8 cellular contexts compared by ENCODE assay signal in genomic region chr9:133120343-133121199, GRCh38. TPM values are rescaled to one million over a fixed set of nuclear protein-coding genes. Genes with fewer than 3 reads are reported as not detected.
A peak's percentile ranks its signal among the peaks of the same experiment; 100 is the strongest.
DNase-seq lines count a peak whose midpoint lies in the region; ATAC-seq and TF ChIP-seq lines count a peak whose summit lies in the region.

No MANE protein-coding gene starts in this region.

- intact Hi-C loops in MCF 10A (cut with micrococcal nuclease), result loop anchor here (2.0 kb wide), 1 partner anchor 28 kb away; no protein-coding TSS in a partner anchor
- intact Hi-C loops in upper lobe of right lung (cut with DNase I), result no loop called here

- H3K4me1 Mint-ChIP-seq in activated T-cell treated with anti-CD3 and anti-CD28 coated beads, Interleukin-2, amount 50 U/mL, for 72 hours (ENCODE audit: low read depth), result peaks cover 51% of the 10 kb centered on the region
- H3K4me1 Mint-ChIP-seq in MCF 10A (ENCODE audit: insufficient read depth, unreplicated experiment), result peaks cover 20% of the 10 kb centered on the region

- H3K9me2 ChIP-seq in Karpas-422 (replicated peaks; ENCODE audit: insufficient read depth, low read length), result no peaks in the 10 kb centered on the region

- H3K4me3 ChIP-seq in Karpas-422 (ENCODE audit: low read length) (peak overlapping the region; percentile 67), lung (peak overlapping the region; percentile 67), upper lobe of right lung (peak overlapping the region; percentile 78)

- H2AFZ ChIP-seq in Karpas-422 (ENCODE audit: low read length), result no peak overlapping the region

- WGBS in lung, 2 donors, result 1 to 2% methylated on average over 61 to 71 of the region's 71 CpGs

- H3K4me2 ChIP-seq in Karpas-422 (ENCODE audit: low read depth, low read length, poor library complexity, severe bottlenecking), result peak overlapping the region; percentile 89

- H3K4me1 ChIP-seq in Karpas-422 (ENCODE audit: low read length) (peaks cover 78% of the 10 kb centered on the region), lung (ENCODE audit: control insufficient read depth in 2 of 2, insufficient read depth in 2 of 2, low read length in 2 of 2) (peaks cover under 1 to 43% of the 10 kb centered on the region in 2 donors), upper lobe of right lung (peaks cover 67% of the 10 kb centered on the region)

- peaks cover 0 to 1% of the 10 kb centered on the region in 2 donors for H3K36me3 Mint-ChIP-seq in activated T-cell treated with anti-CD3 and anti-CD28 coated beads, Interleukin-2, amount 50 U/mL, for 72 hours (ENCODE audit: insufficient read depth in 2 of 2)
- peaks cover 14% of the 10 kb centered on the region for H3K36me3 Mint-ChIP-seq in MCF 10A (ENCODE audit: insufficient read depth, unreplicated experiment)

- no peaks in the 10 kb centered on the region for H3K27me3 ChIP-seq in Karpas-422 (ENCODE audit: low read length)
- H3K27me3 ChIP-seq in lung (ENCODE audit: control insufficient read depth, insufficient read depth), result no peaks in the 10 kb centered on the region
- no peaks in the 10 kb centered on the region for H3K27me3 ChIP-seq in upper lobe of right lung

- H3K79me2 ChIP-seq in Karpas-422 (ENCODE audit: low read length), result peaks cover 66% of the 10 kb centered on the region

- CTCF ChIA-PET in MCF 10A (lab: Yijun Ruan, JAX), result interaction anchor here (0.5 to 3.6 kb wide), 2 partner anchors 18 to 202 kb away, joined by 3 to 24 read pairs; no protein-coding TSS in a partner anchor

- H4K20me1 ChIP-seq in Karpas-422 (ENCODE audit: insufficient read depth, low read depth, low read length), result peaks cover 78% of the 10 kb centered on the region

- POLR2A ChIA-PET in MCF 10A (lab: Yijun Ruan, JAX), result interaction anchor here (0.6 to 3.0 kb wide), 4 partner anchors 13 to 27 kb away, joined by 3 to 15 read pairs (median 7); no protein-coding TSS in a partner anchor

- no peaks in the 10 kb centered on the region for H3K9me3 Mint-ChIP-seq in activated T-cell treated with anti-CD3 and anti-CD28 coated beads, Interleukin-2, amount 50 U/mL, for 72 hours
- no peaks in the 10 kb centered on the region for H3K9me3 Mint-ChIP-seq in MCF 10A (ENCODE audit: unreplicated experiment)

- no peak for DNase-seq in activated T-cell treated with anti-CD3 and anti-CD28 coated beads, Interleukin-2, amount 50 U/mL, for 72 hours
- DNase-seq in activated T-cell treated with anti-CD3 and anti-CD28 coated beads for 4 hours, result no peak
- DNase-seq in Karpas-422, result no peak
- no peak for DNase-seq in MCF 10A (ENCODE audit: unreplicated experiment)
- no peak for DNase-seq in lung (ENCODE audit: low spot score)
- no peak for DNase-seq in upper lobe of right lung
- no peak for DNase-seq in effector CD8-positive, alpha-beta T cell (lab: John Stamatoyannopoulos, UW)
- DNase-seq in activated effector memory CD4-positive, alpha-beta T cell treated with anti-CD3 and anti-CD28 coated beads, Interleukin-2, amount 50 U/mL, for 16 hours, result no peak

- peak overlapping the region; percentile 67 to 79 for H3K4me3 Mint-ChIP-seq in activated T-cell treated with anti-CD3 and anti-CD28 coated beads, Interleukin-2, amount 50 U/mL, for 72 hours
- H3K4me3 Mint-ChIP-seq in MCF 10A (ENCODE audit: unreplicated experiment), result peak overlapping the region; percentile 66

- BruUV-seq in MCF 10A (replicated peaks; lab: Mats Ljungman, UMichigan), result no TSS peak

- H3K27me3 Mint-ChIP-seq in activated T-cell treated with anti-CD3 and anti-CD28 coated beads, Interleukin-2, amount 50 U/mL, for 72 hours (ENCODE audit: low read depth), result no peaks in the 10 kb centered on the region
- no peaks in the 10 kb centered on the region for H3K27me3 Mint-ChIP-seq in MCF 10A (ENCODE audit: insufficient read depth, unreplicated experiment)

- H3K27ac Mint-ChIP-seq in activated T-cell treated with anti-CD3 and anti-CD28 coated beads, Interleukin-2, amount 50 U/mL, for 72 hours, result peak overlapping the region; percentile 6
- H3K27ac Mint-ChIP-seq in MCF 10A (ENCODE audit: low read depth, unreplicated experiment), result peak overlapping the region; percentile 54

- H3K9me3 ChIP-seq in Karpas-422 (ENCODE audit: low read length), result no peaks in the 10 kb centered on the region
- H3K9me3 ChIP-seq in lung (ENCODE audit: control insufficient read depth in 2 of 2, insufficient read depth in 1 of 2, low read length in 1 of 2), result no peaks in the 10 kb centered on the region
- H3K9me3 ChIP-seq in upper lobe of right lung, result no peaks in the 10 kb centered on the region

- H3K36me3 ChIP-seq in Karpas-422 (ENCODE audit: insufficient read depth, low read length) (no peaks in the 10 kb centered on the region), lung (ENCODE audit: control insufficient read depth in 2 of 2, insufficient read depth in 2 of 2, low read length in 2 of 2) (no peaks in the 10 kb centered on the region), upper lobe of right lung (no peaks in the 10 kb centered on the region)

- TF ChIP-seq CTCF in MCF 10A (IDR thresholded peaks at IDR 0.05; ENCODE audit: unreplicated experiment) (no peak), lung (IDR thresholded peaks at IDR 0.05; ENCODE audit: control extremely low read depth, extremely low read depth) (no peak), upper lobe of right lung (IDR thresholded peaks at IDR 0.05) (no peak)

- ATAC-seq in activated T-cell treated with anti-CD3 and anti-CD28 coated beads, Interleukin-2, amount 50 U/mL, for 72 hours (replicated peaks in 1 of 2), result no peak
- no peak for ATAC-seq in lung (ENCODE audit: insufficient read depth, low FRiP score)
- ATAC-seq in upper lobe of right lung, result peak; percentile 1

- H3K27ac ChIP-seq in Karpas-422 (ENCODE audit: low read length), result no peak overlapping the region
- peak overlapping the region; percentile 90 to 94 for H3K27ac ChIP-seq in lung (ENCODE audit: low read depth in 1 of 2, low read length in 1 of 2)
- H3K27ac ChIP-seq in upper lobe of right lung, result peak overlapping the region; percentile 88

- H3K9ac ChIP-seq in Karpas-422 (ENCODE audit: low read length), result peak overlapping the region; percentile 68

RNA-seq across cellular contexts. Expression of gene RALGDS, which starts 0.5 kb away (rescaled TPM):
- 10 to 100 TPM; 50.7 to 78.2 TPM for total RNA-seq in activated T-cell treated with anti-CD3 and anti-CD28 coated beads, Interleukin-2, amount 50 U/mL, for 72 hours
- total RNA-seq in Karpas-422 (2014; rRNA removed; shearing (Covaris generic); ENCODE audit: low replicate concordance), result 69.2 and 99.2 TPM in 2 replicates
- 14.2 and 15.4 TPM in 2 replicates for total RNA-seq in MCF 10A (2022)
- total RNA-seq in lung, result 10 to 100 TPM; 60.7 to 61.1 TPM
- 100 to 1,000 TPM in 1 of 2 donors, 10 to 100 TPM in 1; 49.5 to 145 TPM for polyA plus RNA-seq in lung
- total RNA-seq in upper lobe of right lung, result 66.3 TPM

RNA-seq across cellular contexts. Expression of gene GBGT1, which starts 43.1 kb away (rescaled TPM):
- total RNA-seq in activated T-cell treated with anti-CD3 and anti-CD28 coated beads, Interleukin-2, amount 50 U/mL, for 72 hours, result 1 to 10 TPM in 1 of 2 donors, under 1 TPM in 1; 0.86 to 2.0 TPM
- 5.2 TPM in 2 replicates for total RNA-seq in Karpas-422 (2014; rRNA removed; shearing (Covaris generic); ENCODE audit: low replicate concordance)
- not detected in 2 replicates for total RNA-seq in MCF 10A (2022)
- 10 to 100 TPM in 1 of 2 donors, 1 to 10 TPM in 1; 6.1 to 42.9 TPM for total RNA-seq in lung
- 10 to 100 TPM; 14.8 to 31.6 TPM for polyA plus RNA-seq in lung
- total RNA-seq in upper lobe of right lung, result 27.4 TPM

RNA-seq across cellular contexts. Expression of gene CEL, which starts 58.8 kb away (rescaled TPM):
- 1 to 10 TPM; 1.6 to 3.6 TPM for total RNA-seq in activated T-cell treated with anti-CD3 and anti-CD28 coated beads, Interleukin-2, amount 50 U/mL, for 72 hours
- total RNA-seq in Karpas-422 (2014; rRNA removed; shearing (Covaris generic); ENCODE audit: low replicate concordance), result 0.19 and 1.9 TPM in 2 replicates
- total RNA-seq in MCF 10A (2022) (1.4 and 1.9 TPM in 2 replicates), lung (1 to 10 TPM in 1 of 2 donors, under 1 TPM in 1; 0.77 to 6.3 TPM), upper lobe of right lung (0.75 TPM)
- under 1 TPM; 0.66 to 0.94 TPM for polyA plus RNA-seq in lung
